Comparison of ENCODE assay signal across 30 cellular contexts in genomic region chr12:117069126-117069788, GRCh38. TPM values are rescaled to one million over a fixed set of nuclear protein-coding genes. Genes with fewer than 3 reads are reported as not detected.
DNase-seq lines count a peak whose midpoint lies in the region; ATAC-seq and TF ChIP-seq lines count a peak whose summit lies in the region.
"Had no signal": no experiment of that assay in that cellular context is flagged by ENCODE, and none has a peak within 500 bp of the region (broad histone marks: within the 10 kb centered on the region; RNA-seq: fewer than 3 reads in every experiment).

No MANE protein-coding gene starts in this region.

- peak overlapping the region; percentile 65; the same call in 1 of the 2 replicates for H3K27ac ChIP-seq in DND-41 (ENCODE audit: low read length)
- H3K27ac ChIP-seq in neural progenitor cell = no peak overlapping the region
- H3K27ac ChIP-seq: hepatocyte, PC-9, transverse colon had no signal

- H3K27me3 ChIP-seq in DND-41 (ENCODE audit: insufficient read depth, low read length, poor library complexity) (no peaks in the 10 kb centered on the region), neural progenitor cell (no peaks in the 10 kb centered on the region)
- H3K27me3 ChIP-seq: esophagus squamous epithelium, hepatocyte, pancreas, transverse colon had no signal

- DNase-seq in DND-41 (no peak), MV-4-11 (lab: John Stamatoyannopoulos, UW) (peak; percentile 39), glutamatergic neuron (peak; percentile 3), neural progenitor cell (ENCODE audit: low spot score) (no peak), mesenteric fat pad (ENCODE audit: low spot score) (no peak), NCI-H446 (lab: John Stamatoyannopoulos, UW) (no peak)
- no peak for DNase-seq in activated T-cell treated with anti-CD3 and anti-CD28 coated beads, Interleukin-2, amount 50 U/mL, for 48 hours
- DNase-seq: activated CD4-positive, alpha-beta T cell treated with anti-CD3 and anti-CD28 coated beads, Interleukin-2, amount 50 U/mL, for 4 hours; activated CD4-positive, CD25-positive, alpha-beta regulatory T cell; activated CD8-positive, alpha-beta memory T cell treated with anti-CD3 and anti-CD28 coated beads, Interleukin-2, amount 50 U/mL, for 4 hours; CD4-positive, CD25-positive, alpha-beta regulatory T cell; esophagus squamous epithelium; foreskin melanocyte; Karpas-422; NCI-H1092; NCI-H1930; NCI-H524 treated with DMSO at 0.1 percent for 48 hours; PC-9; retina; SHP77 treated with DMSO at 0.1 percent for 48 hours; stimulated activated CD4-positive, alpha-beta T cell treated with anti-CD3 and anti-CD28 coated beads, Interleukin-4, amount 100 ng/mL, for 1 hour; transverse colon had no signal

- H3K9me3 Mint-ChIP-seq in glutamatergic neuron (ENCODE audit: unreplicated experiment) (no peaks in the 10 kb centered on the region), neural progenitor cell (no peaks in the 10 kb centered on the region)
- H3K9me3 Mint-ChIP-seq: activated naive CD4-positive, alpha-beta T cell treated with anti-CD3 and anti-CD28 coated beads, Interleukin-2, amount 50 U/mL, for 24 hours; activated T-helper 17 cell treated with anti-CD3 and anti-CD28 coated beads, Interleukin-2, amount 50 U/mL, for 72 hours; endodermal cell; nephron had no signal

- H3K4me1 ChIP-seq in DND-41 (ENCODE audit: insufficient read depth, low read length) (peaks cover 39% of the 10 kb centered on the region), neural progenitor cell (no peaks in the 10 kb centered on the region)
- H3K4me1 ChIP-seq: esophagus squamous epithelium, transverse colon had no signal

- H3K9me3 ChIP-seq in DND-41 (ENCODE audit: insufficient read depth, low read length, severe bottlenecking) (no peaks in the 10 kb centered on the region), neural progenitor cell (ENCODE audit: low read depth) (no peaks in the 10 kb centered on the region)
- H3K9me3 ChIP-seq: esophagus squamous epithelium, pancreas, transverse colon had no signal

- H3K4me1 Mint-ChIP-seq in glutamatergic neuron (ENCODE audit: low read depth, unreplicated experiment) = no peaks in the 10 kb centered on the region
- peaks cover 14% of the 10 kb centered on the region for H3K4me1 Mint-ChIP-seq in neural progenitor cell
- H3K4me1 Mint-ChIP-seq: nephron had no signal

- H3K4me3 Mint-ChIP-seq in glutamatergic neuron (ENCODE audit: unreplicated experiment) (no peak overlapping the region), neural progenitor cell (no peak overlapping the region)
- H3K4me3 Mint-ChIP-seq: activated naive CD4-positive, alpha-beta T cell treated with anti-CD3 and anti-CD28 coated beads, Interleukin-2, amount 50 U/mL, for 24 hours; activated T-helper 17 cell treated with anti-CD3 and anti-CD28 coated beads, Interleukin-2, amount 50 U/mL, for 72 hours; CD4-positive, CD25-positive, alpha-beta regulatory T cell; endodermal cell; nephron had no signal

- H3K36me3 ChIP-seq in DND-41 (ENCODE audit: insufficient read depth, low read length) (peaks cover 41% of the 10 kb centered on the region), neural progenitor cell (no peaks in the 10 kb centered on the region)
- H3K36me3 ChIP-seq: esophagus squamous epithelium, transverse colon had no signal

- H3K79me2 ChIP-seq in DND-41 (ENCODE audit: insufficient read depth, low read length) = peaks cover 10% of the 10 kb centered on the region; the same call in 1 of the 2 replicates
- no peaks in the 10 kb centered on the region for H3K79me2 ChIP-seq in neural progenitor cell (ENCODE audit: low read depth)
- H3K79me2 ChIP-seq: hepatocyte had no signal

- H3K27ac Mint-ChIP-seq in glutamatergic neuron (ENCODE audit: unreplicated experiment) (no peak overlapping the region), neural progenitor cell (peak overlapping the region; percentile 72)
- H3K27ac Mint-ChIP-seq: activated T-helper 17 cell treated with anti-CD3 and anti-CD28 coated beads, Interleukin-2, amount 50 U/mL, for 72 hours; CD4-positive, CD25-positive, alpha-beta regulatory T cell; endodermal cell; nephron had no signal

- no peak overlapping the region for H3K4me2 ChIP-seq in DND-41 (ENCODE audit: insufficient read depth, low read length)
- no peak overlapping the region for H3K4me2 ChIP-seq in neural progenitor cell
- H3K4me2 ChIP-seq: hepatocyte, PC-9, smooth muscle cell had no signal

- H3K36me3 Mint-ChIP-seq in glutamatergic neuron (ENCODE audit: unreplicated experiment) (no peaks in the 10 kb centered on the region), neural progenitor cell (no peaks in the 10 kb centered on the region)
- H3K36me3 Mint-ChIP-seq: activated naive CD4-positive, alpha-beta T cell treated with anti-CD3 and anti-CD28 coated beads, Interleukin-2, amount 50 U/mL, for 24 hours; CD4-positive, CD25-positive, alpha-beta regulatory T cell had no signal

- H2AFZ ChIP-seq in DND-41 (ENCODE audit: low read depth, low read length) (no peak overlapping the region), neural progenitor cell (replicated peaks) (no peak overlapping the region)
- H2AFZ ChIP-seq: hepatocyte, PC-9 had no signal

- H3K4me3 ChIP-seq in DND-41 (ENCODE audit: low read depth in 1 of 2, low read length in 2 of 2) = no peak overlapping the region
- H3K4me3 ChIP-seq in neural progenitor cell = no peak overlapping the region
- H3K4me3 ChIP-seq: esophagus squamous epithelium, GM12878, hepatocyte, pancreas, PC-9, smooth muscle cell, transverse colon had no signal

- peaks cover 6% of the 10 kb centered on the region for H3F3A ChIP-seq in neural progenitor cell (ENCODE audit: low read depth)

- H3K9ac ChIP-seq in DND-41 (ENCODE audit: low read depth, low read length) = no peak overlapping the region
- H3K9ac ChIP-seq in neural progenitor cell = no peak overlapping the region

- ATAC-seq in DND-41 (ENCODE audit: insufficient read depth, low read depth) = no peak
- ATAC-seq: activated T-helper 17 cell treated with anti-CD3 and anti-CD28 coated beads, Interleukin-2, amount 50 U/mL, for 72 hours; GM12878 had no signal

- H3K27me3 Mint-ChIP-seq in glutamatergic neuron (ENCODE audit: unreplicated experiment) (peaks cover 5% of the 10 kb centered on the region), neural progenitor cell (ENCODE audit: insufficient read depth, low read depth) (peaks cover 10% of the 10 kb centered on the region)
- H3K27me3 Mint-ChIP-seq: activated naive CD4-positive, alpha-beta T cell treated with anti-CD3 and anti-CD28 coated beads, Interleukin-2, amount 50 U/mL, for 24 hours; activated T-helper 17 cell treated with anti-CD3 and anti-CD28 coated beads, Interleukin-2, amount 50 U/mL, for 72 hours; CD4-positive, CD25-positive, alpha-beta regulatory T cell had no signal

- H4K20me1 ChIP-seq in DND-41 (ENCODE audit: insufficient read depth, low read length) (no peaks in the 10 kb centered on the region), neural progenitor cell (ENCODE audit: low read depth) (no peaks in the 10 kb centered on the region)

- no peak for TF ChIP-seq CTCF in DND-41 (IDR thresholded peaks at IDR 0.05; ENCODE audit: borderline replicate concordance, extremely low read depth, low read length, poor library complexity, severe bottlenecking)
- no peak for TF ChIP-seq CTCF in glutamatergic neuron (IDR thresholded peaks at IDR 0.05; ENCODE audit: partially characterized antibody, unreplicated experiment)
- TF ChIP-seq CTCF in neural progenitor cell (IDR thresholded peaks at IDR 0.05) = no peak

RNA-seq across cellular contexts. Expression of gene TESC, which starts 30.0 kb away (rescaled TPM):
- total RNA-seq in glutamatergic neuron (ENCODE audit: unreplicated experiment) (0.93 TPM), neural progenitor cell (ENCODE audit: low replicate concordance) (12.4 and 18.0 TPM in 2 replicates), mesenteric fat pad (3.8 TPM)
- total RNA-seq: PC-9 had no signal

Comparison
In these comparisons a context has a peak if more than half of its experiments do, and no peak if none do; other contexts are left out.
1. DNase-seq: peak in MV-4-11 (single experiment) and glutamatergic neuron (single experiment); none in DND-41 (single experiment), neural progenitor cell (single experiment), mesenteric fat pad (single experiment), NCI-H446 (0 of 2) and activated T-cell treated with anti-CD3 and anti-CD28 coated beads, Interleukin-2, amount 50 U/mL, for 48 hours (0 of 2).